In the genomic region with DNA sequence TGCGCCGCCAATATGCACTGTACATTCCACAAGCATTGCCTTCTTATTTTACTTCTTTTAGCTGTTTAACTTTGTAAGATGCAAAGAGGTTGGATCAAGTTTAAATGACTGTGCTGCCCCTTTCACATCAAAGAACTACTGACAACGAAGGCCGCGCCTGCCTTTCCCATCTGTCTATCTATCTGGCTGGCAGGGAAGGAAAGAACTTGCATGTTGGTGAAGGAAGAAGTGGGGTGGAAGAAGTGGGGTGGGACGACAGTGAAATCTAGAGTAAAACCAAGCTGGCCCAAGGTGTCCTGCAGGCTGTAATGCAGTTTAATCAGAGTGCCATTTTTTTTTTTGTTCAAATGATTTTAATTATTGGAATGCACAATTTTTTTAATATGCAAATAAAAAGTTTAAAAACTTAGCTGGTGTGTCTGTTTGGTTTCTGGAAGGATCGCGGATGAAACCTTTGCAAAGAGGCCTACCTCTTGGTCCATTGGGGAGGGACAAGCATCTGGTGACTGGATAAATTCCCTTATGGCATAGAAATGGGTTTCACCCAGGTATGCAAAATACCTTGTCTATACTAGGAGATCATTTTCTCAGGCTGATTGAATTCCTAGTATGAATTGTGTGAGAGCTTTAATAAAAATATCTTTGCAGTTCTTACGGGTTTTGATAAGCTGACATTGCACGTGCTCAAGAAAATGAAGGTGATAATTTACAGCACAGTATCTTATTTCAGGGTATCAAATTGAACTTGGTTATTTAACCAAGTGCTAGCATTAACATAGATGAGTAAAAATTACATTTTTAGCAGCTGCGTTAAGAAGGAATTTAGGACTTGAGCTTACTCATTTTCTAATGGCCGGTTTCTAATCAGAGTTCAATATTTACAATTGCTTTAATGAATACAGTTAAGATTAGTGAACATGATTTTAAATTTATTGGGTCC, we compare ENCODE assay signal across 8 cellular contexts. TPM values are rescaled to one million over a fixed set of nuclear protein-coding genes. Genes with fewer than 3 reads are reported as not detected.
DNase-seq lines count a peak whose midpoint lies in the region; ATAC-seq and TF ChIP-seq lines count a peak whose summit lies in the region.
"Not testable (repeated sequence)": the region's sequence is repeated elsewhere in the genome, so short reads cannot be mapped to it uniquely, and the experiment has no call there.

No MANE protein-coding gene starts in this region.

- not testable (repeated sequence) for H3K9me2 ChIP-seq in OCI-LY1 (ENCODE audit: low read depth, low read length)

- H3K4ac ChIP-seq in H9 (ENCODE audit: low read depth, low read length), result not testable (repeated sequence)

- H3F3A ChIP-seq in OCI-LY1 (ENCODE audit: insufficient read depth, low read length), result peaks cover 25% of the 10 kb centered on the region

- H3K9ac ChIP-seq in H9 (ENCODE audit: extremely low read depth, insufficient read length, low read length) (peak overlapping the region; percentile 44), OCI-LY1 (ENCODE audit: low read length) (peak overlapping the region; percentile 100)

- H3K27me3 Mint-ChIP-seq in CD14-positive monocyte (ENCODE audit: low read depth in 3 of 3), result peaks cover 0 to 82% (median 0%) of the 10 kb centered on the region in 3 donors
- not testable (repeated sequence) for H3K27me3 Mint-ChIP-seq in H9 (ENCODE audit: low read depth); natural killer cell (ENCODE audit: low read depth in 2 of 2)

- not testable (repeated sequence) for H3K23me2 ChIP-seq in H9 (ENCODE audit: insufficient read length, low read depth, low read length, poor library complexity, severe bottlenecking)

- not testable (repeated sequence) for H4K20me1 ChIP-seq in H9 (ENCODE audit: control insufficient read depth, insufficient read depth, insufficient read length); OCI-LY1 (ENCODE audit: insufficient read depth, low read length)

- not testable (repeated sequence) for H3K4me1 ChIP-seq in H9 (ENCODE audit: insufficient read depth, low read length)
- H3K4me1 ChIP-seq in OCI-LY1 (ENCODE audit: insufficient read depth, low read length, severe bottlenecking) (peaks cover 60% of the 10 kb centered on the region), heart right ventricle (peaks cover 0 to 62% (median 4%) of the 10 kb centered on the region in 9 donors), stomach (peaks cover 0 to 10% (median 5%) of the 10 kb centered on the region in 4 donors)

- not testable (repeated sequence) for ATAC-seq in heart right ventricle, natural killer cell

- H4K5ac ChIP-seq in H9 (ENCODE audit: insufficient read length, low read depth, low read length), result not testable (repeated sequence)

- not testable (repeated sequence) for H4K8ac ChIP-seq in H9 (replicated peaks; ENCODE audit: insufficient read length, low read depth, low read length)

- not testable (repeated sequence) for H2BK120ac ChIP-seq in H9 (ENCODE audit: low read depth, low read length, poor library complexity, severe bottlenecking)

- peaks cover 0 to 29% (median 14%) of the 10 kb centered on the region in 7 donors for H3K9me3 Mint-ChIP-seq in CD14-positive monocyte
- peaks cover 67 to 74% of the 10 kb centered on the region in 2 experiments for H3K9me3 Mint-ChIP-seq in H9
- not testable (repeated sequence) for H3K9me3 Mint-ChIP-seq in natural killer cell

- H3K4me1 Mint-ChIP-seq in CD14-positive monocyte (peaks cover 36% of the 10 kb centered on the region), H9 (peaks cover 29 to 37% of the 10 kb centered on the region in 2 experiments), natural killer cell (peaks cover 42 to 65% of the 10 kb centered on the region in 2 donors)

- not testable (repeated sequence) for H3K56ac ChIP-seq in H9 (ENCODE audit: insufficient read length, low read depth, low read length)

- not testable (repeated sequence) for TF ChIP-seq CTCF in CD14-positive monocyte (IDR thresholded peaks at IDR 0.05); H9 (conservative IDR thresholded peaks at IDR 0.05); OCI-LY1 (IDR thresholded peaks at IDR 0.05; ENCODE audit: low read length); choroid plexus epithelial cell (conservative IDR thresholded peaks at IDR 0.05; ENCODE audit: low read depth, low read length); heart right ventricle (IDR thresholded peaks at IDR 0.05); natural killer cell (IDR thresholded peaks at IDR 0.05); stomach (IDR thresholded peaks at IDR 0.05)

- no CpG with 5 or more reads among the region's 12 CpGs for WGBS in H9 (ENCODE audit: extremely low coverage, insufficient read length, low lambda C conversion rate)
- WGBS in heart right ventricle, 2 donors, result 43 to 53% methylated on average over 10 to 12 of the region's 12 CpGs
- WGBS in stomach, 5 donors, result 3 to 50% (median 9%) methylated on average over 12 of the region's 12 CpGs

- not testable (repeated sequence) for H2BK20ac ChIP-seq in H9 (ENCODE audit: low read depth, low read length, poor library complexity, severe bottlenecking)

- H4K91ac ChIP-seq in H9 (ENCODE audit: insufficient read length, low read depth, low read length), result not testable (repeated sequence)

- H3K27ac ChIP-seq in H9 (ENCODE audit: insufficient read length, low read depth, low read length) (peak overlapping the region; percentile 20), OCI-LY1 (ENCODE audit: low read depth, low read length, poor library complexity, severe bottlenecking) (peak overlapping the region; percentile 97), heart right ventricle (peak overlapping the region; percentile 55 to 99 (median 94)), stomach (peak overlapping the region; percentile 70 to 97 (median 94))

- H3K4me2 ChIP-seq in H9 (ENCODE audit: insufficient read depth, insufficient read length, low read length), result peak overlapping the region; percentile 49
- H3K4me2 ChIP-seq in OCI-LY1 (ENCODE audit: low read length), result peak overlapping the region; percentile 81

- H2BK12ac ChIP-seq in H9 (ENCODE audit: insufficient read length, low read depth, low read length), result not testable (repeated sequence)

- H3K9me3 ChIP-seq in H9 (ENCODE audit: control insufficient read depth, low read depth, low read length); OCI-LY1 (ENCODE audit: low read length); heart right ventricle; stomach: not testable (repeated sequence)

- H3K23ac ChIP-seq in H9 (ENCODE audit: insufficient read length, low read depth, low read length), result not testable (repeated sequence)

- H3K79me1 ChIP-seq in H9 (ENCODE audit: insufficient read depth, low read depth, low read length, poor library complexity, severe bottlenecking), result not testable (repeated sequence)

- H2AFZ ChIP-seq in H9 (ENCODE audit: low read length); OCI-LY1 (ENCODE audit: low read length): not testable (repeated sequence)

- TF ChIP-seq POLR2A in stomach (IDR thresholded peaks at IDR 0.05), result not testable (repeated sequence)

- DNase-seq in CD14-positive monocyte (ENCODE audit: low spot score); H9; heart right ventricle; natural killer cell; stomach: not testable (repeated sequence)
- DNase-seq in activated T-cell treated with anti-CD3 and anti-CD28 coated beads, Interleukin-2, amount 50 U/mL, for 1 hour, result peak; percentile 35
- peak; percentile 27 for DNase-seq in choroid plexus epithelial cell (ENCODE audit: low read depth)

- not testable (repeated sequence) for H3K27me3 ChIP-seq in H9 (ENCODE audit: insufficient read depth, low read length); OCI-LY1 (ENCODE audit: insufficient read depth, low read length)
- H3K27me3 ChIP-seq in heart right ventricle (peaks cover 0 to 59% (median 0%) of the 10 kb centered on the region in 7 donors), stomach (peaks cover 0 to 14% (median 0%) of the 10 kb centered on the region in 3 donors)

- not testable (repeated sequence) for H2BK5ac ChIP-seq in H9 (ENCODE audit: insufficient read length, low read length)

- H3K36me3 Mint-ChIP-seq in CD14-positive monocyte (peaks cover 25 to 26% of the 10 kb centered on the region in 2 donors), H9 (ENCODE audit: insufficient read depth in 1 of 3, low read depth in 3 of 3) (peaks cover 25 to 34% (median 28%) of the 10 kb centered on the region in 3 experiments), natural killer cell (peaks cover 30% of the 10 kb centered on the region)

- H3K4me3 ChIP-seq in OCI-LY1 (ENCODE audit: low read depth, low read length, poor library complexity, severe bottlenecking), result peak overlapping the region; percentile 100
- peak overlapping the region; percentile 80 for H3K4me3 ChIP-seq in choroid plexus epithelial cell (ENCODE audit: low read depth, low read length)
- peak overlapping the region; percentile 50 to 98 (median 86) for H3K4me3 ChIP-seq in heart right ventricle
- H3K4me3 ChIP-seq in stomach, result peak overlapping the region; percentile 60 to 75 (median 64)

- intact Hi-C loops in CD14-positive monocyte (cut with micrococcal nuclease), result loop anchor here (10.0 kb wide), 2 partner anchors 118 to 518 kb away; no protein-coding TSS in a partner anchor
- intact Hi-C loops in heart right ventricle (cut with DNase I), result loop anchor here in 8 of 10 donors (5.0 to 10.0 kb wide), 12 partner anchors 50 to 508 kb away; no protein-coding TSS in a partner anchor
- intact Hi-C loops in natural killer cell (cut with micrococcal nuclease), result loop anchor here (5.0 kb wide), 1 partner anchor 390 kb away; no protein-coding TSS in a partner anchor
- intact Hi-C loops in stomach (cut with DNase I; ENCODE audit: low total_unique reads), result not testable (repeated sequence)

- not testable (repeated sequence) for H3K18ac ChIP-seq in H9 (ENCODE audit: insufficient read length, low read depth, low read length)

- H3K27ac Mint-ChIP-seq in CD14-positive monocyte (peak overlapping the region; percentile 59 to 94 (median 87)), H9 (peak overlapping the region in 2 of 3 experiments; percentile 61 to 93; a peak in 3 of 7 replicates), natural killer cell (peak overlapping the region; percentile 94 to 97)

- H3K4me3 Mint-ChIP-seq in CD14-positive monocyte (peak overlapping the region; percentile 93 to 98), H9 (peak overlapping the region; percentile 87 to 97), natural killer cell (peak overlapping the region; percentile 95)

- not testable (repeated sequence) for H2BK15ac ChIP-seq in H9 (ENCODE audit: low read depth, low read length)

- not testable (repeated sequence) for H3K14ac ChIP-seq in H9 (ENCODE audit: insufficient read depth, low read length)

- H3K79me2 ChIP-seq in H9 (ENCODE audit: insufficient read depth, low read length), result peaks cover 11% of the 10 kb centered on the region; the same call in 1 of the 2 replicates
- H3K79me2 ChIP-seq in OCI-LY1 (ENCODE audit: insufficient read depth, low read length), result peaks cover 29% of the 10 kb centered on the region

- H2AK5ac ChIP-seq in H9 (ENCODE audit: insufficient read length, low read length), result not testable (repeated sequence)

- H3T11ph ChIP-seq in H9 (ENCODE audit: low read length), result not testable (repeated sequence)

- H3K36me3 ChIP-seq in OCI-LY1 (ENCODE audit: insufficient read depth, low read length) (peaks cover 27% of the 10 kb centered on the region), heart right ventricle (peaks cover 0 to 16% (median 0%) of the 10 kb centered on the region in 9 donors)
- not testable (repeated sequence) for H3K36me3 ChIP-seq in stomach

- TF ChIP-seq EP300 in stomach (IDR thresholded peaks at IDR 0.05), result not testable (repeated sequence)

RNA-seq across cellular contexts. Expression of gene TMSB4X, which starts 2.2 kb away (rescaled TPM):
- over 10,000 TPM; 27,127 to 31,074 TPM for polyA plus RNA-seq in CD14-positive monocyte
- total RNA-seq in H9 (2021), result 2,733 and 2,818 TPM in 2 replicates
- total RNA-seq in heart right ventricle, result 1,000 to 10,000 TPM in 3 of 10 donors, 100 to 1,000 TPM in 7; 700 to 2,442 (median 850) TPM
- polyA plus RNA-seq in heart right ventricle, result 1,000 to 10,000 TPM; 2,617 to 3,026 TPM
- 1,000 to 10,000 TPM; 5,049 to 6,005 (median 5,892) TPM for total RNA-seq in natural killer cell
- 1,000 to 10,000 TPM; 1,734 to 4,964 (median 2,895) TPM for total RNA-seq in stomach
- polyA plus RNA-seq in stomach, result over 10,000 TPM in 2 of 3 donors, 1,000 to 10,000 TPM in 1; 4,831 to 14,609 (median 13,196) TPM

Comparison
In these comparisons a context has a peak if more than half of its experiments do, and no peak if none do; other contexts are left out.
1. H3K27ac ChIP-seq: peak in every context shown above with its lines; median percentile 97 in OCI-LY1; 94 in heart right ventricle; 94 in stomach; 20 in H9.